9 cellular contexts compared by ENCODE assay signal in the genomic region with DNA sequence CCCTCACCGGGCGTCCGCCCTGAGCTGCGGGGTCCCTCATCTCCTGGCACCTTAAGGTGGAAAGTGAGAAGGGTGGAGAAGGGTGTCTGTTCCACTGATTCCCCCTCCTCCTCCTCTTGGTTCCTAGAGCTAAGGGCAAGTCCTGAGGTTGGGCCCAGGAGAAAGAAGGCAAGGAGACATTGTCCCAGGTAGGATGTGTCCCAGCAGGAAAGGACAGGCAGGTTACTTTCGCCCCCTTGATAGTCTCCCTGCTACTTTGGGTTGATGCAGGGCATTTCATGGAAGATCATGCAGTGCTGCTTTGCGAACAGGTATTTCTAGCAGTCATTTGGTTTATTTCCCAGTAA. TPM values are rescaled to one million over a fixed set of nuclear protein-coding genes. Genes with fewer than 3 reads are reported as not detected.
A peak's percentile ranks its signal among the peaks of the same experiment; 100 is the strongest.
DNase-seq lines count a peak whose midpoint lies in the region; ATAC-seq and TF ChIP-seq lines count a peak whose summit lies in the region.
"Had no signal": no experiment of that assay in that cellular context is flagged by ENCODE, and none has a peak within 500 bp of the region (broad histone marks: within the 10 kb centered on the region; RNA-seq: fewer than 3 reads in every experiment).

No MANE protein-coding gene starts in this region.

- H3K27ac Mint-ChIP-seq in mesothelial cell of epicardium = no peak overlapping the region

- H3K4me1 ChIP-seq in right atrium auricular region = peaks cover 0 to 16% of the 10 kb centered on the region in 2 donors
- H3K4me1 ChIP-seq in duodenal mucosa (ENCODE audit: control insufficient read depth in 1 of 2, insufficient read depth in 2 of 2, low read length in 2 of 2) = peaks cover 5 to 19% of the 10 kb centered on the region in 2 donors
- peaks cover 0 to 2% of the 10 kb centered on the region in 2 donors for H3K4me1 ChIP-seq in aorta (ENCODE audit: control insufficient read depth in 1 of 2, insufficient read depth in 2 of 2, low read length in 2 of 2)

- H3K9me3 ChIP-seq in right atrium auricular region (no peaks in the 10 kb centered on the region), duodenal mucosa (ENCODE audit: control insufficient read depth in 1 of 2, low read length in 2 of 2) (no peaks in the 10 kb centered on the region), aorta (ENCODE audit: control insufficient read depth, low read length) (no peaks in the 10 kb centered on the region)

- DNase-seq in right atrium auricular region (ENCODE audit: low spot score) (no peak), left ventricle myocardium superior (no peak), mesothelial cell of epicardium (ENCODE audit: low spot score in 2 of 2, unreplicated experiment in 2 of 2) (no peak), aorta (no peak), cortex of kidney (lab: John Stamatoyannopoulos, UW) (no peak), ecto neural progenitor cell (ENCODE audit: low spot score) (no peak)

- H3K4me3 ChIP-seq in right atrium auricular region (peak overlapping the region; percentile 70 to 72), duodenal mucosa (ENCODE audit: low read depth in 1 of 2, low read length in 2 of 2) (peak overlapping the region; percentile 67 to 82), aorta (ENCODE audit: low read length in 2 of 2) (peak overlapping the region; percentile 49 to 53)

- H3K9ac ChIP-seq in duodenal mucosa (ENCODE audit: low read depth in 1 of 2, low read length in 2 of 2) = peak overlapping the region; percentile 78 to 86

- 3% methylated on average over 6 of the region's 6 CpGs for WGBS in aorta, 2 donors

- intact Hi-C loops in left ventricle myocardium superior (cut with micrococcal nuclease) = no loop called here
- intact Hi-C loops in aorta (cut with DNase I) = loop anchor here in 1 of 2 donors (5.0 kb wide), 1 partner anchor 35 kb away; a partner anchor contains a TSS

- H3K27me3 ChIP-seq in right atrium auricular region (no peaks in the 10 kb centered on the region), duodenal mucosa (ENCODE audit: control insufficient read depth in 1 of 2, insufficient read depth in 2 of 2, low read length in 2 of 2) (no peaks in the 10 kb centered on the region), aorta (ENCODE audit: control insufficient read depth in 1 of 2, insufficient read depth in 2 of 2, low read length in 1 of 2) (no peaks in the 10 kb centered on the region)

- H3K27me3 Mint-ChIP-seq in mesothelial cell of epicardium (ENCODE audit: low read depth) = peaks cover 17% of the 10 kb centered on the region

- ATAC-seq in left ventricle myocardium superior = no peak
- ATAC-seq in aorta (ENCODE audit: low FRiP score) = no peak
- no peak for ATAC-seq in GM19455 (IDR thresholded peaks at IDR 0.05; ENCODE audit: unreplicated experiment)

- peak overlapping the region; percentile 68 for H3K4me3 Mint-ChIP-seq in mesothelial cell of epicardium

- H3K27ac ChIP-seq in right atrium auricular region (peak overlapping the region; percentile 84 to 93), duodenal mucosa (ENCODE audit: low read depth, low read length) (peak overlapping the region; percentile 71), aorta (ENCODE audit: low read depth in 1 of 2, low read length in 2 of 2) (peak overlapping the region in 1 of 2 donors; percentile 77)

- no peaks in the 10 kb centered on the region for H3K9me3 Mint-ChIP-seq in mesothelial cell of epicardium

- H3K4me1 Mint-ChIP-seq in mesothelial cell of epicardium = peaks cover 10% of the 10 kb centered on the region

- H3K36me3 ChIP-seq in right atrium auricular region (no peaks in the 10 kb centered on the region), duodenal mucosa (ENCODE audit: control insufficient read depth in 1 of 2, insufficient read depth in 2 of 2, low read length in 2 of 2) (no peaks in the 10 kb centered on the region), aorta (ENCODE audit: control insufficient read depth in 1 of 2, insufficient read depth in 2 of 2, low read length in 1 of 2) (no peaks in the 10 kb centered on the region)

- TF ChIP-seq CTCF in right atrium auricular region (IDR thresholded peaks at IDR 0.05) (no peak), mesothelial cell of epicardium (IDR thresholded peaks at IDR 0.05; ENCODE audit: unreplicated experiment) (no peak)

- no peaks in the 10 kb centered on the region for H3K36me3 Mint-ChIP-seq in mesothelial cell of epicardium

RNA-seq across cellular contexts. Expression of a gene that starts 0.6 kb away (rescaled TPM):
- total RNA-seq in right atrium auricular region (10 to 100 TPM; 22.2 to 26.7 TPM), left ventricle myocardium superior (15.1 TPM), mesothelial cell of epicardium (2.9 to 3.4 TPM (median 3.1 TPM) in 3 replicates), aorta (10 to 100 TPM; 36.2 to 73.2 TPM)
- 10 to 100 TPM in 1 of 2 donors, 1 to 10 TPM in 1; 3.1 to 18.2 TPM for polyA plus RNA-seq in aorta
- total RNA-seq: activated CD8-positive, alpha-beta memory T cell treated with anti-CD3 and anti-CD28 coated beads for 36 hours had no signal

RNA-seq across cellular contexts. Expression of a gene that starts 32.9 kb away (rescaled TPM):
- total RNA-seq in right atrium auricular region (1 to 10 TPM; 1.2 to 3.7 TPM), left ventricle myocardium superior (4.2 TPM), mesothelial cell of epicardium (3.7 to 4.8 TPM (median 4.6 TPM) in 3 replicates), aorta (10 to 100 TPM; 11.4 to 15.8 TPM)
- 10 to 100 TPM in 1 of 2 donors, 1 to 10 TPM in 1; 1.8 to 18.7 TPM for polyA plus RNA-seq in aorta

RNA-seq across cellular contexts. Expression of a gene that starts 57.9 kb away (rescaled TPM):
- total RNA-seq in right atrium auricular region (1 to 10 TPM; 1.8 to 8.7 TPM), left ventricle myocardium superior (1.5 TPM), mesothelial cell of epicardium (0.27 to 0.43 TPM (median 0.42 TPM) in 3 replicates), aorta (10 to 100 TPM; 31.7 to 41.1 TPM)
- polyA plus RNA-seq in aorta = 10 to 100 TPM in 1 of 2 donors, 1 to 10 TPM in 1; 7.8 to 33.5 TPM
